In genomic region chr3:155871746-155872158, GRCh38 we compare ENCODE assay signal across 8 cellular contexts. TPM values are rescaled to one million over a fixed set of nuclear protein-coding genes. Genes with fewer than 3 reads are reported as not detected.
DNase-seq lines count a peak whose midpoint lies in the region; ATAC-seq and TF ChIP-seq lines count a peak whose summit lies in the region.

No MANE protein-coding gene starts in this region.

- peaks cover 19% of the 10 kb centered on the region for H3K4me1 Mint-ChIP-seq in glutamatergic neuron (ENCODE audit: low read depth, unreplicated experiment)

- H3K27me3 Mint-ChIP-seq in glutamatergic neuron (ENCODE audit: unreplicated experiment), result peaks cover 10% of the 10 kb centered on the region

- H3K36me3 ChIP-seq in SU-DHL-6 (ENCODE audit: low read length) (no peaks in the 10 kb centered on the region), skeletal muscle satellite cell (ENCODE audit: insufficient read depth, low read length) (no peaks in the 10 kb centered on the region)

- H3K4me3 ChIP-seq in HFF-Myc (replicated peaks; ENCODE audit: low read depth, low read length) (peak overlapping the region; percentile 89), SU-DHL-6 (ENCODE audit: insufficient read depth, low read length, poor library complexity, severe bottlenecking) (peak overlapping the region; percentile 87), skeletal muscle satellite cell (ENCODE audit: low read length) (peak overlapping the region; percentile 85)

- H3K9me3 ChIP-seq in SU-DHL-6 (ENCODE audit: insufficient read depth, low read length), result no peaks in the 10 kb centered on the region
- no peaks in the 10 kb centered on the region for H3K9me3 ChIP-seq in skeletal muscle satellite cell (replicated peaks; ENCODE audit: low read length)

- H3K9ac ChIP-seq in SU-DHL-6 (ENCODE audit: low read length) (peak overlapping the region; percentile 99), skeletal muscle satellite cell (ENCODE audit: low read depth, low read length) (peak overlapping the region; percentile 98)

- H3K4me2 ChIP-seq in SU-DHL-6 (ENCODE audit: low read depth, low read length, poor library complexity, severe bottlenecking) (peak overlapping the region; percentile 82), skeletal muscle satellite cell (ENCODE audit: low read length) (peak overlapping the region; percentile 84)

- no peaks in the 10 kb centered on the region for H3K36me3 Mint-ChIP-seq in glutamatergic neuron (ENCODE audit: unreplicated experiment)

- H3K9me2 ChIP-seq in SU-DHL-6 (replicated peaks; ENCODE audit: insufficient read depth, low read length), result no peaks in the 10 kb centered on the region

- H3K27ac Mint-ChIP-seq in glutamatergic neuron (ENCODE audit: unreplicated experiment), result peak overlapping the region; percentile 79

- peaks cover 18% of the 10 kb centered on the region for H3K9me3 Mint-ChIP-seq in glutamatergic neuron (ENCODE audit: unreplicated experiment)

- H3K4me1 ChIP-seq in skeletal muscle satellite cell (ENCODE audit: control insufficient read depth, insufficient read depth, low read length), result peaks cover 14% of the 10 kb centered on the region

- H2AFZ ChIP-seq in SU-DHL-6 (ENCODE audit: low read depth, low read length, severe bottlenecking), result no peak overlapping the region

- no peaks in the 10 kb centered on the region for H3F3A ChIP-seq in SU-DHL-6 (ENCODE audit: insufficient read depth)

- peaks cover 62% of the 10 kb centered on the region for H3K79me2 ChIP-seq in SU-DHL-6 (ENCODE audit: insufficient read depth, low read length)

- peak; percentile 14 for ATAC-seq in GM18517 (IDR thresholded peaks at IDR 0.05; ENCODE audit: unreplicated experiment)

- no peaks in the 10 kb centered on the region for H3K27me3 ChIP-seq in SU-DHL-6 (ENCODE audit: low read length)
- H3K27me3 ChIP-seq in skeletal muscle satellite cell (ENCODE audit: control insufficient read depth, insufficient read depth, low read length), result no peaks in the 10 kb centered on the region

- DNase-seq in HFF-Myc (ENCODE audit: extremely low read depth, low read depth) (no peak), glutamatergic neuron (no peak), AG20443 (ENCODE audit: low spot score) (no peak), CD1c-positive myeloid dendritic cell (ENCODE audit: extremely low spot score) (no peak)
- DNase-seq in stimulated activated CD4-positive, alpha-beta T cell treated with anti-CD3 and anti-CD28 coated beads, Interleukin-4, amount 100 ng/mL, for 1 hour, result no peak

- TF ChIP-seq CTCF in HFF-Myc (IDR thresholded peaks at IDR 0.05; ENCODE audit: low read depth, low read length, missing control alignments) (no peak), SU-DHL-6 (IDR thresholded peaks at IDR 0.05; ENCODE audit: insufficient read depth, low read length, poor library complexity, severe bottlenecking) (no peak), glutamatergic neuron (IDR thresholded peaks at IDR 0.05; ENCODE audit: partially characterized antibody, unreplicated experiment) (no peak)

- peak overlapping the region; percentile 96 for H3K4me3 Mint-ChIP-seq in glutamatergic neuron (ENCODE audit: unreplicated experiment)

- peak overlapping the region; percentile 65 for H3K27ac ChIP-seq in SU-DHL-6 (ENCODE audit: low read depth, low read length)

- peaks cover 25% of the 10 kb centered on the region for H4K20me1 ChIP-seq in SU-DHL-6 (ENCODE audit: low read depth, low read length)

RNA-seq across cellular contexts. Expression of gene GMPS, which starts 1.3 kb away (rescaled TPM):
- 82.3 TPM for total RNA-seq in glutamatergic neuron (ENCODE audit: unreplicated experiment)
- 46.3 and 67.7 TPM in 2 replicates for total RNA-seq in skeletal muscle satellite cell (2012; rRNA removed)

RNA-seq across cellular contexts. Expression of gene SLC33A1, which starts 17.5 kb away (rescaled TPM):
- total RNA-seq in glutamatergic neuron (ENCODE audit: unreplicated experiment), result 19.7 TPM
- 43.0 and 45.6 TPM in 2 replicates for total RNA-seq in skeletal muscle satellite cell (2012; rRNA removed)
